Comparison of ENCODE assay signal across 28 cellular contexts in the genomic region with DNA sequence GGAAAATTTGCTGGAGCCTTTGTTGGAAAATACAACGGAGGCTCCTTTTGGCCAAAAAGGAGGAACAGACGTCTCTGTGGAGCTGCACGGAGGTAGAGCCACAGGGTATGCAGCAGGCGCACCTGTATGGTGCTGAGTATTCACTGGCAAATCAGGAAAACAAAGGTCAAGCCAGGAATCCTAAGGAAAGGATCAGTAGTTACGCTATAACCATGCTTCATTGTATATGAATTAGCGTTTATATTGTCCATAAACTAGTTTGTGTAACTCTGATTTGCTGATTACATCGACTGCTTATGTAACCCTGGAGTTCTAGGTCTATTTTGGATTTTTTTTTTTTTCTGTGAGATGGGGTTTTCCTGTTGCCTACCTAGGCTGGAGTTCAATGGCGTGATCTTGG. TPM values are rescaled to one million over a fixed set of nuclear protein-coding genes. Genes with fewer than 3 reads are reported as not detected.
DNase-seq lines count a peak whose midpoint lies in the region; ATAC-seq, FAIRE-seq and TF ChIP-seq lines count a peak whose summit lies in the region.
"Had no signal": no experiment of that assay in that cellular context is flagged by ENCODE, and none has a peak within 500 bp of the region (broad histone marks: within the 10 kb centered on the region; RNA-seq: fewer than 3 reads in every experiment).

No MANE protein-coding gene starts in this region.

- H3K4me1 ChIP-seq in heart left ventricle (peaks cover 0 to 58% (median 33%) of the 10 kb centered on the region in 12 donors), mucosa of descending colon (ENCODE audit: low read depth) (peaks cover 21% of the 10 kb centered on the region), stomach (peaks cover 19 to 67% (median 42%) of the 10 kb centered on the region in 4 donors), psoas muscle (peaks cover 49% of the 10 kb centered on the region)

- FAIRE-seq in RCC 7860 (lab: Jason Lieb, UNC) = no peak
- FAIRE-seq: GM12892, GM19239, H54 had no signal

- H3K27ac ChIP-seq in heart left ventricle = peak overlapping the region in 9 of 12 donors; percentile 22 to 89 (median 76)
- H3K27ac ChIP-seq in stomach = peak overlapping the region in 4 of 5 donors; percentile 1 to 77 (median 50)
- no peak overlapping the region for H3K27ac ChIP-seq in psoas muscle
- H3K27ac ChIP-seq: HL-60, KMS-11, SJSA1 had no signal

- TF ChIP-seq EP300 in stomach (IDR thresholded peaks at IDR 0.05) = no peak

- H3K9me3 Mint-ChIP-seq in dendritic cell treated with granulocyte-macrophage colony-stimulating factor and Interleukin-4, amounts not matched to agents 40 ng/mL and 50 ng/mL, for 4 days = no peaks in the 10 kb centered on the region
- H3K9me3 Mint-ChIP-seq: IgD-negative memory B cell had no signal

- DNase-seq in heart left ventricle = no peak
- DNase-seq in cardiac septum (ENCODE audit: low spot score) = no peak
- no peak for DNase-seq in mucosa of descending colon
- DNase-seq in stomach = no peak
- no peak for DNase-seq in psoas muscle
- no peak for DNase-seq in RCC 7860 (ENCODE audit: low spot score)
- no peak for DNase-seq in mucosa of gallbladder (ENCODE audit: low spot score)
- DNase-seq: 8988T, ACHN, Calu3, DMS153, DND-41, NCI-H1048, NCI-H1417 treated with DMSO at 0.1 percent for 48 hours, NCI-H187, NCI-H2081 treated with DMSO at 0.1 percent for 48 hours, NCI-H2171, NCI-H226, NCI-H524, NCI-H774 had no signal

- no peaks in the 10 kb centered on the region for H3K27me3 Mint-ChIP-seq in dendritic cell treated with granulocyte-macrophage colony-stimulating factor and Interleukin-4, amounts not matched to agents 40 ng/mL and 50 ng/mL, for 4 days
- H3K27me3 Mint-ChIP-seq: IgD-negative memory B cell had no signal

- H3K36me3 ChIP-seq in heart left ventricle (no peaks in the 10 kb centered on the region), mucosa of descending colon (ENCODE audit: low read depth) (no peaks in the 10 kb centered on the region), stomach (no peaks in the 10 kb centered on the region), psoas muscle (ENCODE audit: insufficient read depth in 1 of 2, low read depth in 1 of 2) (no peaks in the 10 kb centered on the region)

- TF ChIP-seq POLR2A in heart left ventricle (IDR thresholded peaks at IDR 0.05) (no peak), stomach (IDR thresholded peaks at IDR 0.05) (no peak)

- H3K4me3 ChIP-seq in heart left ventricle (no peak overlapping the region), mucosa of descending colon (no peak overlapping the region), stomach (no peak overlapping the region), psoas muscle (no peak overlapping the region)
- H3K4me3 ChIP-seq: SJSA1 had no signal

- peaks cover 83% of the 10 kb centered on the region for H3K4me1 Mint-ChIP-seq in dendritic cell treated with granulocyte-macrophage colony-stimulating factor and Interleukin-4, amounts not matched to agents 40 ng/mL and 50 ng/mL, for 4 days (ENCODE audit: low read depth)

- ATAC-seq in heart left ventricle (no peak), mucosa of descending colon (peak; percentile 57), psoas muscle (no peak)

- TF ChIP-seq CTCF in heart left ventricle (IDR thresholded peaks at IDR 0.05) (no peak), mucosa of descending colon (IDR thresholded peaks at IDR 0.05) (no peak), stomach (IDR thresholded peaks at IDR 0.05) (no peak), psoas muscle (IDR thresholded peaks at IDR 0.05) (no peak)

- H3K36me3 Mint-ChIP-seq in dendritic cell treated with granulocyte-macrophage colony-stimulating factor and Interleukin-4, amounts not matched to agents 40 ng/mL and 50 ng/mL, for 4 days (ENCODE audit: low read depth) = peaks cover 56% of the 10 kb centered on the region

- intact Hi-C loops in heart left ventricle (cut with DNase I) = no loop called here
- intact Hi-C loops in cardiac septum (cut with DNase I) = no loop called here
- intact Hi-C loops in dendritic cell treated with granulocyte-macrophage colony-stimulating factor and Interleukin-4, amounts not matched to agents 40 ng/mL and 50 ng/mL, for 4 days (cut with micrococcal nuclease) = loop anchor here (10.0 kb wide), 1 partner anchor 65 kb away; no protein-coding TSS in a partner anchor
- intact Hi-C loops in mucosa of descending colon (cut with DNase I, micrococcal nuclease) = no loop called here
- intact Hi-C loops in stomach (cut with DNase I; ENCODE audit: low total_unique reads) = no loop called here
- intact Hi-C loops in psoas muscle (cut with DNase I) = no loop called here

- H3K9me3 ChIP-seq in heart left ventricle = no peaks in the 10 kb centered on the region
- H3K9me3 ChIP-seq in mucosa of descending colon = no peaks in the 10 kb centered on the region
- H3K9me3 ChIP-seq in stomach = no peaks in the 10 kb centered on the region
- H3K9me3 ChIP-seq in psoas muscle = no peaks in the 10 kb centered on the region
- H3K9me3 ChIP-seq: SJSA1 had no signal

- H3K27me3 ChIP-seq in heart left ventricle = no peaks in the 10 kb centered on the region
- H3K27me3 ChIP-seq in stomach = no peaks in the 10 kb centered on the region
- H3K27me3 ChIP-seq in psoas muscle (ENCODE audit: insufficient read depth in 3 of 3, low read length in 2 of 3) = no peaks in the 10 kb centered on the region
- H3K27me3 ChIP-seq: SJSA1 had no signal

- peak overlapping the region; percentile 58 for H3K27ac Mint-ChIP-seq in dendritic cell treated with granulocyte-macrophage colony-stimulating factor and Interleukin-4, amounts not matched to agents 40 ng/mL and 50 ng/mL, for 4 days
- H3K27ac Mint-ChIP-seq: IgD-negative memory B cell had no signal

- no peak overlapping the region for H3K4me3 Mint-ChIP-seq in dendritic cell treated with granulocyte-macrophage colony-stimulating factor and Interleukin-4, amounts not matched to agents 40 ng/mL and 50 ng/mL, for 4 days

- WGBS in heart left ventricle, 4 donors = 92 to 95% (median 94%) methylated on average over 8 of the region's 8 CpGs
- 80 to 92% (median 89%) methylated on average over 8 of the region's 8 CpGs for WGBS in stomach, 5 donors
- WGBS in psoas muscle, 3 donors = 88 to 93% (median 93%) methylated on average over 8 of the region's 8 CpGs

RNA-seq across cellular contexts. Expression of gene LPP, which starts 45.4 kb away (rescaled TPM):
- 100 to 1,000 TPM in 6 of 9 donors, 10 to 100 TPM in 3; 76.6 to 178 (median 111) TPM for total RNA-seq in heart left ventricle
- polyA plus RNA-seq in heart left ventricle = 10 to 100 TPM in 1 of 2 donors, 1 to 10 TPM in 1; 9.2 to 20.5 TPM
- total RNA-seq in cardiac septum = 145 TPM
- 100 to 1,000 TPM; 262 to 816 (median 325) TPM for total RNA-seq in mucosa of descending colon
- 100 to 1,000 TPM; 185 to 885 (median 487) TPM for total RNA-seq in stomach
- 10 to 100 TPM in 1 of 3 donors, 1 to 10 TPM in 2; 8.0 to 14.6 (median 8.9) TPM for polyA plus RNA-seq in stomach
- total RNA-seq in psoas muscle = 10 to 100 TPM; 42.8 to 80.3 (median 58.3) TPM
- polyA plus RNA-seq in psoas muscle = 1 to 10 TPM; 2.6 to 8.7 (median 3.1) TPM
- total RNA-seq in mucosa of gallbladder = 478 TPM
